ENCODE assay signal across 16 cellular contexts in genomic region chr7:102205915-102206314, GRCh38.
A peak's percentile ranks its signal among the peaks of the same experiment; 100 is the strongest.
DNase-seq lines count a peak whose midpoint lies in the region; ATAC-seq and TF ChIP-seq lines count a peak whose summit lies in the region.
"Had no signal": no experiment of that assay in that cellular context is flagged by ENCODE, and none has a peak within 500 bp of the region (broad histone marks: within the 10 kb centered on the region; RNA-seq: fewer than 3 reads in every experiment).

No MANE protein-coding gene starts in this region.

- H3K27ac Mint-ChIP-seq in CD14-positive monocyte, result peak overlapping the region in 5 of 7 donors; percentile 13 to 73 (median 42)
- H3K27ac Mint-ChIP-seq in brain, result peak overlapping the region in 3 of 5 experiments; percentile 31 to 62 (median 36)
- peak overlapping the region; percentile 27 for H3K27ac Mint-ChIP-seq in neural crest cell (ENCODE audit: unreplicated experiment)
- H3K27ac Mint-ChIP-seq in progenitor cell of endocrine pancreas, result peak overlapping the region; percentile 4
- H3K27ac Mint-ChIP-seq in activated naive CD4-positive, alpha-beta T cell treated with anti-CD3 and anti-CD28 coated beads, Interleukin-2, amount 50 U/mL, for 72 hours, result no peak overlapping the region
- H3K27ac Mint-ChIP-seq: CD4-positive, alpha-beta T cell had no signal

- H3K9me3 Mint-ChIP-seq in CD14-positive monocyte (peaks cover 0 to 2% (median 0%) of the 10 kb centered on the region in 7 donors), brain (no peaks in the 10 kb centered on the region), neural crest cell (no peaks in the 10 kb centered on the region), progenitor cell of endocrine pancreas (ENCODE audit: low read depth) (no peaks in the 10 kb centered on the region)
- no peaks in the 10 kb centered on the region for H3K9me3 Mint-ChIP-seq in activated naive CD4-positive, alpha-beta T cell treated with anti-CD3 and anti-CD28 coated beads, Interleukin-2, amount 50 U/mL, for 72 hours
- H3K9me3 Mint-ChIP-seq: CD4-positive, alpha-beta T cell had no signal

- H3K4me1 Mint-ChIP-seq in CD14-positive monocyte (no peaks in the 10 kb centered on the region), brain (peaks cover 16% of the 10 kb centered on the region), neural crest cell (no peaks in the 10 kb centered on the region), progenitor cell of endocrine pancreas (ENCODE audit: low read depth) (peaks cover 6% of the 10 kb centered on the region)

- DNase-seq in CD14-positive monocyte (ENCODE audit: low spot score), result no peak
- DNase-seq in neural crest cell (ENCODE audit: low read depth, low spot score), result no peak
- DNase-seq in progenitor cell of endocrine pancreas (ENCODE audit: low spot score, unreplicated experiment), result no peak
- no peak for DNase-seq in Kasumi-1 (lab: John Stamatoyannopoulos, UW)
- DNase-seq in activated naive CD4-positive, alpha-beta T cell treated with anti-CD3 and anti-CD28 coated beads, Interleukin-2, amount 50 U/mL, for 72 hours (ENCODE audit: low spot score in 2 of 2), result no peak
- DNase-seq: 8988T; AML-193; Calu3; CD4-positive, alpha-beta T cell; DMS 273 treated with DMSO at 0.1 percent for 48 hours; GOT3 had no signal

- H3K4me3 Mint-ChIP-seq in CD14-positive monocyte (no peak overlapping the region), brain (no peak overlapping the region), neural crest cell (no peak overlapping the region), progenitor cell of endocrine pancreas (ENCODE audit: low read depth) (no peak overlapping the region)
- H3K4me3 Mint-ChIP-seq: CD4-positive, alpha-beta T cell had no signal

- ATAC-seq in GM21825 (IDR thresholded peaks at IDR 0.05; ENCODE audit: unreplicated experiment), result no peak
- no peak for ATAC-seq in activated naive CD4-positive, alpha-beta T cell treated with anti-CD3 and anti-CD28 coated beads, Interleukin-2, amount 50 U/mL, for 72 hours
- ATAC-seq in activated CD4-positive, CD25-positive, alpha-beta regulatory T cell treated with anti-CD3 and anti-CD28 coated beads, Interleukin-2, amount 50 U/mL, for 24 hours, result no peak
- ATAC-seq: GM12878, HepG2 had no signal

- H3K36me3 Mint-ChIP-seq in CD14-positive monocyte (peaks cover 85 to 100% of the 10 kb centered on the region in 2 donors), brain (peaks cover 45% of the 10 kb centered on the region), neural crest cell (ENCODE audit: low read depth) (peaks cover 5% of the 10 kb centered on the region), progenitor cell of endocrine pancreas (ENCODE audit: insufficient read depth) (peaks cover 22% of the 10 kb centered on the region)
- peaks cover 0 to 5% of the 10 kb centered on the region in 2 donors for H3K36me3 Mint-ChIP-seq in activated naive CD4-positive, alpha-beta T cell treated with anti-CD3 and anti-CD28 coated beads, Interleukin-2, amount 50 U/mL, for 72 hours

- intact Hi-C loops in CD14-positive monocyte (cut with micrococcal nuclease), result no loop called here

- H3K27me3 Mint-ChIP-seq in CD14-positive monocyte (ENCODE audit: low read depth in 3 of 3) (peaks cover 0 to 2% (median 0%) of the 10 kb centered on the region in 3 donors), brain (peaks cover 8% of the 10 kb centered on the region), neural crest cell (ENCODE audit: low read depth) (no peaks in the 10 kb centered on the region), progenitor cell of endocrine pancreas (no peaks in the 10 kb centered on the region)
- H3K27me3 Mint-ChIP-seq: CD4-positive, alpha-beta T cell had no signal

- TF ChIP-seq CTCF in CD14-positive monocyte (IDR thresholded peaks at IDR 0.05), result no peak
- TF ChIP-seq CTCF in brain (conservative IDR thresholded peaks at IDR 0.05), result no peak
- TF ChIP-seq CTCF in neural crest cell (conservative IDR thresholded peaks at IDR 0.05), result no peak
- TF ChIP-seq CTCF in progenitor cell of endocrine pancreas (IDR thresholded peaks at IDR 0.05; ENCODE audit: unreplicated experiment), result no peak

Comparison
In these comparisons a context has a peak if more than half of its experiments do, and no peak if none do; other contexts are left out.
1. H3K27ac Mint-ChIP-seq: peak in CD14-positive monocyte (5 of 7), brain (3 of 5), neural crest cell (single experiment) and progenitor cell of endocrine pancreas (single experiment); none in activated naive CD4-positive, alpha-beta T cell treated with anti-CD3 and anti-CD28 coated beads, Interleukin-2, amount 50 U/mL, for 72 hours (0 of 2).